In genomic region chr12:57755454-57756372, GRCh38 we compare ENCODE assay signal across 8 cellular contexts. TPM values are rescaled to one million over a fixed set of nuclear protein-coding genes. Genes with fewer than 3 reads are reported as not detected.
DNase-seq lines count a peak whose midpoint lies in the region; ATAC-seq and TF ChIP-seq lines count a peak whose summit lies in the region.

No MANE protein-coding gene starts in this region.

- CTCF ChIA-PET in CD4-positive, alpha-beta memory T cell (lab: Charles Lee; ENCODE audit: partially characterized antibody): interaction anchor here (0.6 to 3.0 kb wide), 27 partner anchors 8 to 182 kb away, joined by 3 to 64 read pairs (median 6); partner anchors contain the start of genes CYP27B1, EEF1AKMT3, METTL1 and OS9

- peak overlapping the region; percentile 79 to 93 (median 87) for H3K4me3 Mint-ChIP-seq in CD4-positive, alpha-beta memory T cell
- H3K4me3 Mint-ChIP-seq in activated T-helper 2 cell treated with anti-CD3 and anti-CD28 coated beads, Interferon-gamma antibody, Interleukin-2, Interleukin-4, amounts not matched to agents 10 μg/mL and 5 μg/mL and 100 μg/mL, durations not matched to agents 14 hours and 24 hours and 36 hours (ENCODE audit: low read depth): peak overlapping the region; percentile 84

- DNase-seq in CD4-positive, alpha-beta memory T cell: peak; percentile 44 to 68 (median 50)
- no peak for DNase-seq in Jurkat, Clone E6-1 (ENCODE audit: low read depth, low spot score)
- DNase-seq in activated T-helper 2 cell treated with anti-CD3 and anti-CD28 coated beads, Interferon-gamma antibody, Interleukin-2, Interleukin-4, amounts not matched to agents 10 μg/mL and 5 μg/mL and 100 μg/mL, durations not matched to agents 14 hours and 24 hours and 36 hours (ENCODE audit: low spot score): no peak
- peak; percentile 68 for DNase-seq in germinal center (ENCODE audit: low spot score)
- no peak for DNase-seq in retinal pigment epithelial cell (ENCODE audit: low read depth)
- no peak for DNase-seq in DMS79 (lab: John Stamatoyannopoulos, UW)

- TF ChIP-seq CTCF in retinal pigment epithelial cell (conservative IDR thresholded peaks at IDR 0.05; ENCODE audit: low read depth, low read length): no peak

- no peaks in the 10 kb centered on the region for H3K9me3 Mint-ChIP-seq in CD4-positive, alpha-beta memory T cell
- no peaks in the 10 kb centered on the region for H3K9me3 Mint-ChIP-seq in activated T-helper 2 cell treated with anti-CD3 and anti-CD28 coated beads, Interferon-gamma antibody, Interleukin-2, Interleukin-4, amounts not matched to agents 10 μg/mL and 5 μg/mL and 100 μg/mL, durations not matched to agents 14 hours and 24 hours and 36 hours

- peak overlapping the region; percentile 85 to 95 (median 92) for H3K27ac Mint-ChIP-seq in CD4-positive, alpha-beta memory T cell
- no peak overlapping the region for H3K27ac Mint-ChIP-seq in activated T-helper 2 cell treated with anti-CD3 and anti-CD28 coated beads, Interferon-gamma antibody, Interleukin-2, Interleukin-4, amounts not matched to agents 10 μg/mL and 5 μg/mL and 100 μg/mL, durations not matched to agents 14 hours and 24 hours and 36 hours

- POLR2A ChIA-PET in CD4-positive, alpha-beta memory T cell (lab: Charles Lee; ENCODE audit: partially characterized antibody): interaction anchor here (0.8 to 3.9 kb wide), 18 partner anchors 10 to 185 kb away, joined by 3 to 36 read pairs (median 5); partner anchors contain the start of genes ATP23, CTDSP2, CYP27B1 and EEF1AKMT3

- no peaks in the 10 kb centered on the region for H3K9me3 ChIP-seq in CD4-positive, alpha-beta memory T cell (ENCODE audit: control insufficient read depth in 1 of 2, low read length in 2 of 2)

- intact Hi-C loops in CD4-positive, alpha-beta memory T cell (cut with micrococcal nuclease): loop anchor here (1.0 to 2.0 kb wide), 3 partner anchors 10 to 150 kb away; no protein-coding TSS in a partner anchor
- intact Hi-C loops in activated T-helper 2 cell treated with anti-CD3 and anti-CD28 coated beads, Interferon-gamma antibody, Interleukin-2, Interleukin-4, amounts not matched to agents 10 μg/mL and 5 μg/mL and 100 μg/mL, durations not matched to agents 14 hours and 24 hours and 36 hours (cut with micrococcal nuclease): loop anchor here (1.0 to 5.0 kb wide), 2 partner anchors 27 to 152 kb away; partner anchors contain the start of gene TSFM

- H3K27me3 Mint-ChIP-seq in CD4-positive, alpha-beta memory T cell: no peaks in the 10 kb centered on the region
- H3K27me3 Mint-ChIP-seq in activated T-helper 2 cell treated with anti-CD3 and anti-CD28 coated beads, Interferon-gamma antibody, Interleukin-2, Interleukin-4, amounts not matched to agents 10 μg/mL and 5 μg/mL and 100 μg/mL, durations not matched to agents 14 hours and 24 hours and 36 hours (ENCODE audit: low read depth): peaks cover 2% of the 10 kb centered on the region

- H3K27ac ChIP-seq in CD4-positive, alpha-beta memory T cell (ENCODE audit: low read depth, low read length): peak overlapping the region; percentile 54

- peaks cover 65% of the 10 kb centered on the region for H3K4me1 ChIP-seq in CD4-positive, alpha-beta memory T cell (ENCODE audit: insufficient read depth, low read length)

- no peaks in the 10 kb centered on the region for H3K27me3 ChIP-seq in CD4-positive, alpha-beta memory T cell (ENCODE audit: insufficient read depth, low read length)

- ATAC-seq in GM18519 (IDR thresholded peaks at IDR 0.05; ENCODE audit: low FRiP score, unreplicated experiment) (no peak), HG02588 (IDR thresholded peaks at IDR 0.05; ENCODE audit: unreplicated experiment) (no peak)

- peaks cover 17% of the 10 kb centered on the region for H3K36me3 ChIP-seq in CD4-positive, alpha-beta memory T cell (ENCODE audit: insufficient read depth, low read length)

- peak overlapping the region; percentile 50 to 53 for H3K4me3 ChIP-seq in CD4-positive, alpha-beta memory T cell (ENCODE audit: low read length in 2 of 2)
- H3K4me3 ChIP-seq in Jurkat, Clone E6-1 (ENCODE audit: low read length): peak overlapping the region; percentile 57
- peak overlapping the region; percentile 44 for H3K4me3 ChIP-seq in retinal pigment epithelial cell (ENCODE audit: low read length)

- peaks cover 55 to 74% (median 64%) of the 10 kb centered on the region in 4 donors for H3K4me1 Mint-ChIP-seq in CD4-positive, alpha-beta memory T cell
- peaks cover 51% of the 10 kb centered on the region for H3K4me1 Mint-ChIP-seq in activated T-helper 2 cell treated with anti-CD3 and anti-CD28 coated beads, Interferon-gamma antibody, Interleukin-2, Interleukin-4, amounts not matched to agents 10 μg/mL and 5 μg/mL and 100 μg/mL, durations not matched to agents 14 hours and 24 hours and 36 hours (ENCODE audit: low read depth)

- peaks cover 16 to 40% of the 10 kb centered on the region in 2 donors for H3K36me3 Mint-ChIP-seq in CD4-positive, alpha-beta memory T cell
- peaks cover 39% of the 10 kb centered on the region for H3K36me3 Mint-ChIP-seq in activated T-helper 2 cell treated with anti-CD3 and anti-CD28 coated beads, Interferon-gamma antibody, Interleukin-2, Interleukin-4, amounts not matched to agents 10 μg/mL and 5 μg/mL and 100 μg/mL, durations not matched to agents 14 hours and 24 hours and 36 hours (ENCODE audit: low read depth)

RNA-seq across cellular contexts. Expression of gene MARCHF9, which starts 0.8 kb away (rescaled TPM):
- total RNA-seq in CD4-positive, alpha-beta memory T cell: 10 to 100 TPM; 58.0 to 62.8 TPM
- polyA plus RNA-seq in CD4-positive, alpha-beta memory T cell: 1 to 10 TPM; 3.7 to 8.9 TPM
- 35.9 TPM for polyA plus RNA-seq in Jurkat, Clone E6-1 (2012; ENCODE audit: insufficient read depth, insufficient read length)
- total RNA-seq in activated T-helper 2 cell treated with anti-CD3 and anti-CD28 coated beads, Interferon-gamma antibody, Interleukin-2, Interleukin-4, amounts not matched to agents 10 μg/mL and 5 μg/mL and 100 μg/mL, durations not matched to agents 14 hours and 24 hours and 36 hours: 24.7 and 26.2 TPM in 2 replicates

RNA-seq across cellular contexts. Expression of gene CDK4, which starts 3.6 kb away (rescaled TPM):
- total RNA-seq in CD4-positive, alpha-beta memory T cell: 10 to 100 TPM; 44.4 to 48.3 TPM
- 10 to 100 TPM; 85.0 to 99.7 TPM for polyA plus RNA-seq in CD4-positive, alpha-beta memory T cell
- 370 TPM for polyA plus RNA-seq in Jurkat, Clone E6-1 (2012; ENCODE audit: insufficient read depth, insufficient read length)
- 180 and 201 TPM in 2 replicates for total RNA-seq in activated T-helper 2 cell treated with anti-CD3 and anti-CD28 coated beads, Interferon-gamma antibody, Interleukin-2, Interleukin-4, amounts not matched to agents 10 μg/mL and 5 μg/mL and 100 μg/mL, durations not matched to agents 14 hours and 24 hours and 36 hours

RNA-seq across cellular contexts. Expression of gene TSPAN31, which starts 10.9 kb away (rescaled TPM):
- total RNA-seq in CD4-positive, alpha-beta memory T cell: 10 to 100 TPM; 27.5 to 30.6 TPM
- polyA plus RNA-seq in CD4-positive, alpha-beta memory T cell: 10 to 100 TPM; 37.5 to 76.2 TPM
- 6.1 TPM for polyA plus RNA-seq in Jurkat, Clone E6-1 (2012; ENCODE audit: insufficient read depth, insufficient read length)
- total RNA-seq in activated T-helper 2 cell treated with anti-CD3 and anti-CD28 coated beads, Interferon-gamma antibody, Interleukin-2, Interleukin-4, amounts not matched to agents 10 μg/mL and 5 μg/mL and 100 μg/mL, durations not matched to agents 14 hours and 24 hours and 36 hours: 23.9 and 27.0 TPM in 2 replicates

RNA-seq across cellular contexts. Expression of gene CYP27B1, which starts 11.2 kb away (rescaled TPM):
- 1 to 10 TPM in 1 of 2 experiments, under 1 TPM in 1; 0.64 to 1.4 TPM for total RNA-seq in CD4-positive, alpha-beta memory T cell
- polyA plus RNA-seq in CD4-positive, alpha-beta memory T cell: under 1 TPM; 0.55 to 0.93 TPM
- 7.6 TPM for polyA plus RNA-seq in Jurkat, Clone E6-1 (2012; ENCODE audit: insufficient read depth, insufficient read length)
- 11.3 and 13.0 TPM in 2 replicates for total RNA-seq in activated T-helper 2 cell treated with anti-CD3 and anti-CD28 coated beads, Interferon-gamma antibody, Interleukin-2, Interleukin-4, amounts not matched to agents 10 μg/mL and 5 μg/mL and 100 μg/mL, durations not matched to agents 14 hours and 24 hours and 36 hours

RNA-seq across cellular contexts. Expression of gene METTL1, which starts 16.2 kb away (rescaled TPM):
- total RNA-seq in CD4-positive, alpha-beta memory T cell: 10 to 100 TPM in 1 of 2 experiments, 1 to 10 TPM in 1; 9.9 to 10.9 TPM
- polyA plus RNA-seq in CD4-positive, alpha-beta memory T cell: 10 to 100 TPM; 16.3 to 19.1 TPM
- polyA plus RNA-seq in Jurkat, Clone E6-1 (2012; ENCODE audit: insufficient read depth, insufficient read length): 50.1 TPM
- total RNA-seq in activated T-helper 2 cell treated with anti-CD3 and anti-CD28 coated beads, Interferon-gamma antibody, Interleukin-2, Interleukin-4, amounts not matched to agents 10 μg/mL and 5 μg/mL and 100 μg/mL, durations not matched to agents 14 hours and 24 hours and 36 hours: 61.2 and 64.5 TPM in 2 replicates

Comparison
In these comparisons a context has a peak if more than half of its experiments do, and no peak if none do; other contexts are left out.
1. DNase-seq: peak in CD4-positive, alpha-beta memory T cell (5 of 5) and germinal center (single experiment); none in Jurkat, Clone E6-1 (single experiment), activated T-helper 2 cell treated with anti-CD3 and anti-CD28 coated beads, Interferon-gamma antibody, Interleukin-2, Interleukin-4, amounts not matched to agents 10 μg/mL and 5 μg/mL and 100 μg/mL, durations not matched to agents 14 hours and 24 hours and 36 hours (single experiment), retinal pigment epithelial cell (single experiment) and DMS79 (single experiment).
2. Peak in every context shown above with its lines, with median percentiles within 50 percentile points of each other: H3K4me3 ChIP-seq.